In genomic region chr2:224984641-224985040, GRCh38 we compare ENCODE assay signal across 11 cellular contexts. TPM values are rescaled to one million over a fixed set of nuclear protein-coding genes. Genes with fewer than 3 reads are reported as not detected.
DNase-seq lines count a peak whose midpoint lies in the region; ATAC-seq and TF ChIP-seq lines count a peak whose summit lies in the region.
"Had no signal": no experiment of that assay in that cellular context is flagged by ENCODE, and none has a peak within 500 bp of the region (broad histone marks: within the 10 kb centered on the region; RNA-seq: fewer than 3 reads in every experiment).

No MANE protein-coding gene starts in this region.

- H3K27me3 Mint-ChIP-seq in naive thymus-derived CD8-positive, alpha-beta T cell: no peaks in the 10 kb centered on the region
- no peaks in the 10 kb centered on the region for H3K27me3 Mint-ChIP-seq in WTC11 (ENCODE audit: low read depth)

- DNase-seq in AG10803 (ENCODE audit: low read depth) (no peak), NCI-H2227 treated with DMSO at 0.1 percent for 48 hours (lab: John Stamatoyannopoulos, UW) (no peak), WTC11 (ENCODE audit: low spot score) (no peak)
- no peak for DNase-seq in activated naive CD4-positive, alpha-beta T cell treated with anti-CD3 and anti-CD28 coated beads, Interleukin-2, amount 50 U/mL, for 72 hours (ENCODE audit: low spot score in 2 of 2)
- peak in 1 of 10 donors; percentile 30 for DNase-seq in naive thymus-derived CD8-positive, alpha-beta T cell
- no peak for DNase-seq in stimulated activated CD8-positive, alpha-beta memory T cell treated with anti-CD3 and anti-CD28 coated beads, Interleukin-4, amount 100 ng/mL, for 48 hours
- DNase-seq: H9; NCI-H1417 treated with DMSO at 0.1 percent for 48 hours; stimulated activated CD4-positive, alpha-beta T cell treated with anti-CD3 and anti-CD28 coated beads, Interleukin-15, amount 100 ng/mL, for 24 hours had no signal

- no peak for TF ChIP-seq CTCF in AG10803 (conservative IDR thresholded peaks at IDR 0.05; ENCODE audit: low read length)
- no peak for TF ChIP-seq CTCF in WTC11 (IDR thresholded peaks at IDR 0.05)

- ATAC-seq in GM19395 (IDR thresholded peaks at IDR 0.05; ENCODE audit: unreplicated experiment) (peak; percentile 63), HG03280 (IDR thresholded peaks at IDR 0.05; ENCODE audit: unreplicated experiment) (no peak), WTC11 (no peak)
- peak; percentile 64 to 73 for ATAC-seq in activated naive CD4-positive, alpha-beta T cell treated with anti-CD3 and anti-CD28 coated beads, Interleukin-2, amount 50 U/mL, for 72 hours
- ATAC-seq in naive thymus-derived CD8-positive, alpha-beta T cell: peak; percentile 27 to 28

- H3K36me3 Mint-ChIP-seq in activated naive CD4-positive, alpha-beta T cell treated with anti-CD3 and anti-CD28 coated beads, Interleukin-2, amount 50 U/mL, for 72 hours: peaks cover 14 to 18% of the 10 kb centered on the region in 2 donors
- peaks cover 0 to 23% (median 18%) of the 10 kb centered on the region in 3 donors for H3K36me3 Mint-ChIP-seq in naive thymus-derived CD8-positive, alpha-beta T cell
- no peaks in the 10 kb centered on the region for H3K36me3 Mint-ChIP-seq in WTC11

- CTCF ChIA-PET in WTC11 (lab: Charles Lee): interaction anchor here (0.7 kb wide), 1 partner anchor 49 kb away, joined by 3 read pairs; no protein-coding TSS in a partner anchor

- H3K27ac Mint-ChIP-seq in activated naive CD4-positive, alpha-beta T cell treated with anti-CD3 and anti-CD28 coated beads, Interleukin-2, amount 50 U/mL, for 72 hours: peak overlapping the region; percentile 91 to 94
- peak overlapping the region; percentile 82 to 98 (median 91) for H3K27ac Mint-ChIP-seq in naive thymus-derived CD8-positive, alpha-beta T cell
- no peak overlapping the region for H3K27ac Mint-ChIP-seq in WTC11

- H3K4me3 ChIP-seq in AG10803 (ENCODE audit: low read length): peak overlapping the region; percentile 54; the same call in 1 of the 2 replicates

- H3K9me3 Mint-ChIP-seq in activated naive CD4-positive, alpha-beta T cell treated with anti-CD3 and anti-CD28 coated beads, Interleukin-2, amount 50 U/mL, for 72 hours: no peaks in the 10 kb centered on the region
- H3K9me3 Mint-ChIP-seq in naive thymus-derived CD8-positive, alpha-beta T cell: no peaks in the 10 kb centered on the region
- no peaks in the 10 kb centered on the region for H3K9me3 Mint-ChIP-seq in WTC11
- H3K9me3 Mint-ChIP-seq: H9 had no signal

- POLR2A ChIA-PET in naive thymus-derived CD8-positive, alpha-beta T cell (lab: Charles Lee): interaction anchor here (0.7 to 1.9 kb wide), 8 partner anchors 15 to 62 kb away, joined by 3 to 9 read pairs (median 6); no protein-coding TSS in a partner anchor
- POLR2A ChIA-PET in WTC11 (lab: Charles Lee): no interaction called here

- peak overlapping the region in 9 of 10 donors; percentile 61 to 87 (median 73) for H3K4me3 Mint-ChIP-seq in naive thymus-derived CD8-positive, alpha-beta T cell
- no peak overlapping the region for H3K4me3 Mint-ChIP-seq in WTC11
- H3K4me3 Mint-ChIP-seq: H9 had no signal

- H3K4me1 Mint-ChIP-seq in naive thymus-derived CD8-positive, alpha-beta T cell: peaks cover 36 to 85% (median 81%) of the 10 kb centered on the region in 4 donors
- H3K4me1 Mint-ChIP-seq in WTC11: peaks cover 10% of the 10 kb centered on the region; the same call in 1 of the 2 replicates

TF ChIP-seq in WTC11, 78 proteins besides CTCF, POLR2A, EP300 and RAD21:
- TF ChIP-seq FOXP4 (CRISPR knock-in tag; IDR thresholded peaks at IDR 0.05) (no peak), MLX (CRISPR knock-in tag; IDR thresholded peaks at IDR 0.05) (no peak), SOX15 (CRISPR knock-in tag; IDR thresholded peaks at IDR 0.05) (no peak), ZNF317 (CRISPR knock-in tag; IDR thresholded peaks at IDR 0.05; ENCODE audit: borderline replicate concordance, low read depth) (no peak), ZNF423 (CRISPR knock-in tag; IDR thresholded peaks at IDR 0.05) (no peak), RELA (CRISPR knock-in tag; IDR thresholded peaks at IDR 0.05; ENCODE audit: borderline replicate concordance) (no peak)

RNA-seq across cellular contexts. Expression of gene DOCK10, which starts 57.6 kb away (rescaled TPM):
- 100 to 1,000 TPM; 173 to 197 TPM for total RNA-seq in activated naive CD4-positive, alpha-beta T cell treated with anti-CD3 and anti-CD28 coated beads, Interleukin-2, amount 50 U/mL, for 72 hours
- 100 to 1,000 TPM; 165 to 180 TPM for total RNA-seq in naive thymus-derived CD8-positive, alpha-beta T cell
- polyA plus RNA-seq in naive thymus-derived CD8-positive, alpha-beta T cell: 10 to 100 TPM; 34.1 to 57.9 (median 47.8) TPM
- 0.76 to 2.9 TPM (median 1.6 TPM) in 3 replicates for total RNA-seq in WTC11 (2021)

Comparison
In these comparisons a context has a peak if more than half of its experiments do, and no peak if none do; other contexts are left out.
1. ATAC-seq: peak in GM19395 (single experiment), activated naive CD4-positive, alpha-beta T cell treated with anti-CD3 and anti-CD28 coated beads, Interleukin-2, amount 50 U/mL, for 72 hours (2 of 2) and naive thymus-derived CD8-positive, alpha-beta T cell (2 of 2); none in HG03280 (single experiment) and WTC11 (single experiment).
2. RNA of gene DOCK10, which starts 57.6 kb away (total RNA-seq): 173 to 197 TPM in activated naive CD4-positive, alpha-beta T cell treated with anti-CD3 and anti-CD28 coated beads, Interleukin-2, amount 50 U/mL, for 72 hours and 165 to 180 TPM in naive thymus-derived CD8-positive, alpha-beta T cell; 0.76 to 2.9 TPM in WTC11; every median in the first group is over 10 times any median in the second.